In the genomic region with DNA sequence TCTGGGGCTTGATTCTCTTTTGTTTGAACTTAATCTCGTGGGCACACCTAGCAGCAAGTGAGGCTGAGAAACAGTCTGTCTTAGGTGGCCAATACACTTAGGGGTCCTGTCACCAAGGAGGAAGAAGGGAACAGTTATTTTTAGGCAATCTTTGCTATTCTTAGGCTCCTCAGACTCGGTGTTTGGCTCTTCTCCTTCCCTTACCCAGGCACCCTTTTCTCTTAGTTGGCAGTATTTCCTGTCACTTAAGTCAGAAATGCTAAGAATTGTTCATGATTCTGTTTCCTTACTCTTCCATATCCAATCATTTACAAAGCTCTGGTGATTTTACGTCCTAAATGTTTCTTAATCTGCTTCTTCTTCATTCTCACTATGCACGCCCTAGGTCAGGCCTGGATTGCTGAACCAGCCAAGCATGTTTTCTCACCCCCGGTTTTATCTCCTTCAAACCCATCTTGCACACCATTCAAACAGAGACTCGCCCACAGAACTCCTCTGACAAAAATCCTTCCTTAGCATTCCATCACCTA, we compare ENCODE assay signal across 1 cellular context.
A peak's percentile ranks its signal among the peaks of the same experiment; 100 is the strongest.
TF ChIP-seq lines count a peak whose summit lies in the region.

No MANE protein-coding gene starts in this region.

TF ChIP-seq in K562, 482 proteins besides CTCF, POLR2A, EP300 and RAD21:
- peak; percentile 5; the same call in 1 of the 2 replicates for TF ChIP-seq IRF2 (CRISPR knock-in tag; IDR thresholded peaks at IDR 0.05)
- TF ChIP-seq, protein P1, sequence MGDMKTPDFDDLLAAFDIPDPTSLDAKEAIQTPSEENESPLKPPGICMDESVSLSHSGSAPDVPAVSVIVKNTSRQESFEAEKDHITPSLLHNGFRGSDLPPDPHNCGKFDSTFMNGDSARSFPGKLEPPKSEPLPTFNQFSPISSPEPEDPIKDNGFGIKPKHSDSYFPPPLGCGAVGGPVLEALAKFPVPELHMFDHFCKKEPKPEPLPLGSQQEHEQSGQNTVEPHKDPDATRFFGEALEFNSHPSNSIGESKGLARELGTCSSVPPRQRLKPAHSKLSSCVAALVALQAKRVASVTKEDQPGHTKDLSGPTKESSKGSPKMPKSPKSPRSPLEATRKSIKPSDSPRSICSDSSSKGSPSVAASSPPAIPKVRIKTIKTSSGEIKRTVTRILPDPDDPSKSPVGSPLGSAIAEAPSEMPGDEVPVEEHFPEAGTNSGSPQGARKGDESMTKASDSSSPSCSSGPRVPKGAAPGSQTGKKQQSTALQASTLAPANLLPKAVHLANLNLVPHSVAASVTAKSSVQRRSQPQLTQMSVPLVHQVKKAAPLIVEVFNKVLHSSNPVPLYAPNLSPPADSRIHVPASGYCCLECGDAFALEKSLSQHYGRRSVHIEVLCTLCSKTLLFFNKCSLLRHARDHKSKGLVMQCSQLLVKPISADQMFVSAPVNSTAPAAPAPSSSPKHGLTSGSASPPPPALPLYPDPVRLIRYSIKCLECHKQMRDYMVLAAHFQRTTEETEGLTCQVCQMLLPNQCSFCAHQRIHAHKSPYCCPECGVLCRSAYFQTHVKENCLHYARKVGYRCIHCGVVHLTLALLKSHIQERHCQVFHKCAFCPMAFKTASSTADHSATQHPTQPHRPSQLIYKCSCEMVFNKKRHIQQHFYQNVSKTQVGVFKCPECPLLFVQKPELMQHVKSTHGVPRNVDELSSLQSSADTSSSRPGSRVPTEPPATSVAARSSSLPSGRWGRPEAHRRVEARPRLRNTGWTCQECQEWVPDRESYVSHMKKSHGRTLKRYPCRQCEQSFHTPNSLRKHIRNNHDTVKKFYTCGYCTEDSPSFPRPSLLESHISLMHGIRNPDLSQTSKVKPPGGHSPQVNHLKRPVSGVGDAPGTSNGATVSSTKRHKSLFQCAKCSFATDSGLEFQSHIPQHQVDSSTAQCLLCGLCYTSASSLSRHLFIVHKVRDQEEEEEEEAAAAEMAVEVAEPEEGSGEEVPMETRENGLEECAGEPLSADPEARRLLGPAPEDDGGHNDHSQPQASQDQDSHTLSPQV (IDR thresholded peaks at IDR 0.05), result 0 out of 2 replicates have a peak, but pooled peaks have one; percentile 17
- TF ChIP-seq, protein P2, sequence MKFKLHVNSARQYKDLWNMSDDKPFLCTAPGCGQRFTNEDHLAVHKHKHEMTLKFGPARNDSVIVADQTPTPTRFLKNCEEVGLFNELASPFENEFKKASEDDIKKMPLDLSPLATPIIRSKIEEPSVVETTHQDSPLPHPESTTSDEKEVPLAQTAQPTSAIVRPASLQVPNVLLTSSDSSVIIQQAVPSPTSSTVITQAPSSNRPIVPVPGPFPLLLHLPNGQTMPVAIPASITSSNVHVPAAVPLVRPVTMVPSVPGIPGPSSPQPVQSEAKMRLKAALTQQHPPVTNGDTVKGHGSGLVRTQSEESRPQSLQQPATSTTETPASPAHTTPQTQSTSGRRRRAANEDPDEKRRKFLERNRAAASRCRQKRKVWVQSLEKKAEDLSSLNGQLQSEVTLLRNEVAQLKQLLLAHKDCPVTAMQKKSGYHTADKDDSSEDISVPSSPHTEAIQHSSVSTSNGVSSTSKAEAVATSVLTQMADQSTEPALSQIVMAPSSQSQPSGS (CRISPR knock-in tag; IDR thresholded peaks at IDR 0.05), result no peak
- 0 out of 2 replicates have a peak, but pooled peaks have one; percentile 60 for TF ChIP-seq HSF4 (CRISPR knock-in tag; IDR thresholded peaks at IDR 0.05; ENCODE audit: borderline replicate concordance)
- TF ChIP-seq ZNF316 (IDR thresholded peaks at IDR 0.05), result 0 out of 2 replicates have a peak, but pooled peaks have one; percentile 10
- TF ChIP-seq C11orf30 (IDR thresholded peaks at IDR 0.05; ENCODE audit: low read depth), result peak; percentile 16; the same call in 1 of the 2 replicates
- TF ChIP-seq HDAC1 (IDR thresholded peaks at IDR 0.05), result peak in 1 of 2 experiments; percentile 38; a peak in 1 of 4 replicates
- TF ChIP-seq CREM (IDR thresholded peaks at IDR 0.05; ENCODE audit: low read depth), result no peak
- peak; percentile 69 for TF ChIP-seq RBM25 (IDR thresholded peaks at IDR 0.05; ENCODE audit: low read depth, low read length, severe bottlenecking)
TF ChIP-seq in K562: peak in this region for 7.
